ENCODE assay signal across 8 cellular contexts in genomic region chr10:38094923-38095574, GRCh38. TPM values are rescaled to one million over a fixed set of nuclear protein-coding genes. Genes with fewer than 3 reads are reported as not detected.
A peak's percentile ranks its signal among the peaks of the same experiment; 100 is the strongest.
DNase-seq lines count a peak whose midpoint lies in the region; ATAC-seq, FAIRE-seq and TF ChIP-seq lines count a peak whose summit lies in the region.

No MANE protein-coding gene starts in this region.

- no peak for ATAC-seq in HG03095 (IDR thresholded peaks at IDR 0.05; ENCODE audit: unreplicated experiment)

- no peak for TF ChIP-seq CTCF in keratinocyte (optimal IDR thresholded peaks at IDR 0.05 in 1 of 3, IDR thresholded peaks at IDR 0.05 in 1 of 3, conservative IDR thresholded peaks at IDR 0.05 in 1 of 3; ENCODE audit: extremely low read depth in 1 of 3, insufficient read depth in 2 of 3, low read length in 3 of 3)

- dilution Hi-C loops in keratinocyte (cut with MboI; ENCODE audit: extremely low pct_ligation_motif_present, low sequenced_read_pairs) = no loop called here

- no peaks in the 10 kb centered on the region for H3K9me1 ChIP-seq in keratinocyte (ENCODE audit: control insufficient read depth, extremely low read depth, insufficient read depth, low read length)

- H3K27me3 ChIP-seq in keratinocyte (ENCODE audit: control insufficient read depth, extremely low read depth, insufficient read depth, low read length) = no peaks in the 10 kb centered on the region

- peak overlapping the region; percentile 91 for H3K27ac Mint-ChIP-seq in T-helper 1 cell treated with Interleukin-12 subunit alpha and Interleukin-12 subunit beta and Interleukin-4 antibody, amounts not matched to agents 30 μg/mL and 1 μg/mL, for 36 hours
- H3K27ac Mint-ChIP-seq in activated naive CD8-positive, alpha-beta T cell = peak overlapping the region; percentile 51

- peak overlapping the region; percentile 67 for H3K27ac ChIP-seq in keratinocyte (ENCODE audit: control insufficient read depth, insufficient read depth, low read length)
- H3K27ac ChIP-seq in substantia nigra (ENCODE audit: low read depth, low read length, poor library complexity, severe bottlenecking) = peak overlapping the region; percentile 86

- H2AFZ ChIP-seq in keratinocyte (ENCODE audit: control insufficient read depth, low read length) = peak overlapping the region; percentile 93

- H4K20me1 ChIP-seq in keratinocyte (ENCODE audit: control insufficient read depth, extremely low read depth, insufficient read depth, low read length) = no peaks in the 10 kb centered on the region

- H3K9me3 ChIP-seq in keratinocyte (ENCODE audit: control insufficient read depth, low read depth, low read length) = no peaks in the 10 kb centered on the region

- H3K4me1 ChIP-seq in keratinocyte (ENCODE audit: control insufficient read depth, extremely low read depth, insufficient read depth, low read length) = no peaks in the 10 kb centered on the region

- FAIRE-seq in keratinocyte (lab: Jason Lieb, UNC) = no peak

- peak overlapping the region; percentile 90 for H3K4me2 ChIP-seq in keratinocyte (ENCODE audit: control insufficient read depth, extremely low read depth, insufficient read depth, low read depth, low read length)

- H3K27me3 Mint-ChIP-seq in T-helper 1 cell treated with Interleukin-12 subunit alpha and Interleukin-12 subunit beta and Interleukin-4 antibody, amounts not matched to agents 30 μg/mL and 1 μg/mL, for 36 hours (ENCODE audit: low read depth) = no peaks in the 10 kb centered on the region
- no peaks in the 10 kb centered on the region for H3K27me3 Mint-ChIP-seq in activated naive CD8-positive, alpha-beta T cell

- H3K79me2 ChIP-seq in keratinocyte (ENCODE audit: control insufficient read depth, insufficient read depth, low read length) = peaks cover 13% of the 10 kb centered on the region

- H3K4me3 ChIP-seq in keratinocyte (ENCODE audit: control insufficient read depth in 2 of 3, extremely low read depth in 1 of 3, insufficient read depth in 2 of 3, low read depth in 1 of 3, low read length in 3 of 3) = peak overlapping the region; percentile 73 to 93 (median 76)

- DNase-seq in T-helper 1 cell = no peak
- DNase-seq in keratinocyte (ENCODE audit: low read depth, low spot score) = no peak
- DNase-seq in substantia nigra (lab: John Stamatoyannopoulos, UW) = peak in 12 of 49 donors; percentile 13 to 57 (median 22)
- no peak for DNase-seq in activated CD4-positive, CD25-positive, alpha-beta regulatory T cell treated with anti-CD3 and anti-CD28 coated beads, Interleukin-2, amount 50 U/mL, for 72 hours
- no peak for DNase-seq in cerebellar nuclear complex (lab: John Stamatoyannopoulos, UW)

- H3K36me3 ChIP-seq in keratinocyte (ENCODE audit: control insufficient read depth in 2 of 2, extremely low read depth in 1 of 2, insufficient read depth in 2 of 2, low read length in 2 of 2) = peaks cover 2 to 3% of the 10 kb centered on the region in 2 experiments

- peak overlapping the region; percentile 78 for H3K9ac ChIP-seq in keratinocyte (ENCODE audit: control insufficient read depth, extremely low read depth, insufficient read depth, low read length)

- H3K9me3 Mint-ChIP-seq in T-helper 1 cell treated with Interleukin-12 subunit alpha and Interleukin-12 subunit beta and Interleukin-4 antibody, amounts not matched to agents 30 μg/mL and 1 μg/mL, for 36 hours = peaks cover 28% of the 10 kb centered on the region
- H3K9me3 Mint-ChIP-seq in activated naive CD8-positive, alpha-beta T cell (ENCODE audit: low read depth) = peaks cover 22% of the 10 kb centered on the region

- peaks cover 50% of the 10 kb centered on the region for H3K36me3 Mint-ChIP-seq in T-helper 1 cell treated with Interleukin-12 subunit alpha and Interleukin-12 subunit beta and Interleukin-4 antibody, amounts not matched to agents 30 μg/mL and 1 μg/mL, for 36 hours (ENCODE audit: low read depth)
- H3K36me3 Mint-ChIP-seq in activated naive CD8-positive, alpha-beta T cell = peaks cover 40% of the 10 kb centered on the region

- H3K4me1 Mint-ChIP-seq in T-helper 1 cell treated with Interleukin-12 subunit alpha and Interleukin-12 subunit beta and Interleukin-4 antibody, amounts not matched to agents 30 μg/mL and 1 μg/mL, for 36 hours (ENCODE audit: low read depth) = peaks cover 15% of the 10 kb centered on the region
- H3K4me1 Mint-ChIP-seq in activated naive CD8-positive, alpha-beta T cell (ENCODE audit: low read depth) = peaks cover 35% of the 10 kb centered on the region

- H3K4me3 Mint-ChIP-seq in T-helper 1 cell treated with Interleukin-12 subunit alpha and Interleukin-12 subunit beta and Interleukin-4 antibody, amounts not matched to agents 30 μg/mL and 1 μg/mL, for 36 hours = peak overlapping the region; percentile 92
- H3K4me3 Mint-ChIP-seq in activated naive CD8-positive, alpha-beta T cell = peak overlapping the region; percentile 92

RNA-seq across cellular contexts. Expression of gene ZNF37A, which starts 0.9 kb away (rescaled TPM):
- polyA plus RNA-seq in keratinocyte = 5.4 to 8.7 TPM (median 6.9 TPM) in 3 replicates
- polyA plus RNA-seq in keratinocyte (2011; ENCODE audit: low read depth) = 4.7 TPM
- polyA plus RNA-seq in keratinocyte (2011; cell fraction: cytosol; rRNA removed) = 4.7 and 6.8 TPM in 2 replicates
- 13.2 and 16.2 TPM in 2 replicates for polyA plus RNA-seq in keratinocyte (2011; cell fraction: nucleus; rRNA removed)
- polyA plus RNA-seq in keratinocyte (2012; ENCODE audit: low replicate concordance) = 3.5 and 6.0 TPM in 2 replicates
- 6.6 to 17.3 TPM (median 10.7 TPM) in 3 replicates for polyA minus RNA-seq in keratinocyte
- polyA minus RNA-seq in keratinocyte (2011; cell fraction: cytosol; rRNA and poly(A)+ RNA removed) = 5.2 TPM
- 11.3 and 17.7 TPM in 2 replicates for polyA minus RNA-seq in keratinocyte (2011; cell fraction: nucleus; rRNA and poly(A)+ RNA removed)
